ENCODE assay signal across 9 cellular contexts in the genomic region with DNA sequence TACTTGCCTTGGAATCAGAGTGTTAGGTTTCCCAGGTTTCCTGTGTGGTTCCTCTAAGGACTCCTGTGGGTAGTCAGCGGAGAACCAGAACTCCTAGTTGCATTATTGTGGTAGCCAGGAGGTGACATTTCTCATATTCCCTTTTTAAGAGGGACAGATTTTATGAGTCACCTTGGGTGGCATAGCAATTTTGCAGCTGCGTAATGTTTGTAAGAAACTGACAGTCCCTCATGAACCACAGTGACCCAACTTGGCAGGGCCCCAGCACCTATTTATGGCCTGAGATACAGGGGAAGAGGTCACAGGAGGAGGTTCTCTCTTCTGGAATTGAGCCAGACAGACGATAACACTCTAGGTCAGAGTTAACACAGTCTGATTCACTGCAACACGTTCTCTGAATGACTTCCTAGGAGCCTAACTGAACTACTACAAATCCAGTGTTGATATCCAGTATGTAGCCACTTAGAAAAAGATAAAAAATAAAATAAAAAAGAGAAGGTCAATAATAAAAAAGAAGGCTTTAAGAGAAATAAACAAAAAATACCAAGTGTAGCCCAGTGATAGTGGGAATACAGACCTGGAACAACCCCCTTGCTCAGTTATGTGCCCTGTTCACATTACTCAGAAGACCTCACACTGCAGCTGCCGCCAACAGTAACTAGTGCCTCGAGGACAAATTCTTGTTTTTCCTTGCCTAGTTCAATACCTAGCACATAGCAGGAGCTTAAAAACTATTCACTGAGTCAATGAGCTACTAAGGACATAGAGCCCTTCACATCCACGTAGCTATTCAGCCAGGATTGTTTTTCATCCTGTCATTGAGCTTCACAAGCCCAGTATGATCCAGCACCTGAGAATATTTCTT. TPM values are rescaled to one million over a fixed set of nuclear protein-coding genes. Genes with fewer than 3 reads are reported as not detected.
DNase-seq lines count a peak whose midpoint lies in the region; ATAC-seq and TF ChIP-seq lines count a peak whose summit lies in the region.
"Had no signal": no experiment of that assay in that cellular context is flagged by ENCODE, and none has a peak within 500 bp of the region (broad histone marks: within the 10 kb centered on the region; RNA-seq: fewer than 3 reads in every experiment).

No MANE protein-coding gene starts in this region.

- CTCF ChIA-PET in HCT116 (lab: Charles Lee) = no interaction called here

- TF ChIP-seq EP300 in sigmoid colon (IDR thresholded peaks at IDR 0.05) = no peak

- no peak for TF ChIP-seq POLR2A in HCT116 (IDR thresholded peaks at IDR 0.05; ENCODE audit: borderline replicate concordance, extremely low read depth, insufficient read depth, insufficient read length)
- no peak for TF ChIP-seq POLR2A in sigmoid colon (IDR thresholded peaks at IDR 0.05)

- H3K9me3 ChIP-seq in HCT116 (ENCODE audit: control insufficient read depth in 1 of 2, insufficient read depth in 1 of 2, low read depth in 1 of 2, low read length in 2 of 2) (no peaks in the 10 kb centered on the region), sigmoid colon (no peaks in the 10 kb centered on the region)
- H3K9me3 ChIP-seq in effector memory CD4-positive, alpha-beta T cell (ENCODE audit: control insufficient read depth, low read length) = no peaks in the 10 kb centered on the region
- H3K9me3 ChIP-seq: neutrophil had no signal

- no peaks in the 10 kb centered on the region for H3K36me3 ChIP-seq in HCT116 (ENCODE audit: control insufficient read depth in 1 of 2, insufficient read depth in 2 of 2, low read length in 2 of 2)
- H3K36me3 ChIP-seq in sigmoid colon = no peaks in the 10 kb centered on the region
- no peaks in the 10 kb centered on the region for H3K36me3 ChIP-seq in effector memory CD4-positive, alpha-beta T cell (ENCODE audit: control insufficient read depth, insufficient read depth, low read length)
- H3K36me3 ChIP-seq: neutrophil had no signal

- H3K4me2 ChIP-seq in HCT116 (ENCODE audit: low read length) = peak overlapping the region; percentile 58

- BruUV-seq in HCT116 (replicated peaks; lab: Mats Ljungman, UMichigan) = no TSS peak

- peak; percentile 82 for DNase-seq in GM12865 (ENCODE audit: low read depth)
- peak; percentile 79 for DNase-seq in HCT116 (ENCODE audit: low read depth, low spot score)
- peak; percentile 95 for DNase-seq in LoVo (ENCODE audit: low spot score)
- peak; percentile 90 for DNase-seq in SW480 (ENCODE audit: low spot score)
- peak; percentile 16 for DNase-seq in globus pallidus (ENCODE audit: low spot score)
- DNase-seq in sigmoid colon = peak; percentile 80
- DNase-seq in effector memory CD4-positive, alpha-beta T cell = no peak

- intact Hi-C loops in HCT116 (cut with micrococcal nuclease) = no loop called here
- intact Hi-C loops in sigmoid colon (cut with DNase I) = no loop called here

- no peak overlapping the region for H3K27ac ChIP-seq in HCT116 (ENCODE audit: low read depth, low read length)
- H3K27ac ChIP-seq in sigmoid colon = peak overlapping the region in 2 of 4 donors; percentile 10 to 45
- H3K27ac ChIP-seq in effector memory CD4-positive, alpha-beta T cell (ENCODE audit: insufficient read depth, low read length, poor library complexity, severe bottlenecking) = no peak overlapping the region
- H3K27ac ChIP-seq: neutrophil had no signal

- H3K4me1 ChIP-seq in HCT116 (ENCODE audit: control insufficient read depth in 1 of 2, insufficient read depth in 2 of 2, low read length in 2 of 2) (peaks cover 7 to 21% of the 10 kb centered on the region in 2 experiments), sigmoid colon (peaks cover 0 to 12% (median 11%) of the 10 kb centered on the region in 4 donors)
- H3K4me1 ChIP-seq in effector memory CD4-positive, alpha-beta T cell (ENCODE audit: control insufficient read depth, insufficient read depth, low read length, poor library complexity, severe bottlenecking) = no peaks in the 10 kb centered on the region

- no peaks in the 10 kb centered on the region for H3K9me2 ChIP-seq in HCT116 (ENCODE audit: insufficient read depth)

- no peaks in the 10 kb centered on the region for H3K79me2 ChIP-seq in HCT116 (ENCODE audit: insufficient read depth, low read length)

- ATAC-seq in HCT116 = peak; percentile 86
- ATAC-seq in GM19395 (IDR thresholded peaks at IDR 0.05; ENCODE audit: unreplicated experiment) = no peak

- 10 to 41% methylated on average over 7 of the region's 7 CpGs for WGBS in sigmoid colon, 2 donors

- RAD21 ChIA-PET in HCT116 (lab: Charles Lee; ENCODE audit: low non-redundant PET in 1 of 2, low total read pairs in 2 of 2, uncharacterized antibody in 2 of 2, unreplicated experiment in 2 of 2) = no interaction called here

- H3K4me3 ChIP-seq in GM12865 (ENCODE audit: low read depth, low read length) (no peak overlapping the region), HCT116 (replicated peaks in 1 of 2; ENCODE audit: low read depth in 1 of 2, low read length in 2 of 2) (no peak overlapping the region), sigmoid colon (no peak overlapping the region)
- H3K4me3 ChIP-seq in effector memory CD4-positive, alpha-beta T cell (ENCODE audit: insufficient read depth, low read depth, low read length, poor library complexity, severe bottlenecking) = no peak overlapping the region

- H3K27me3 ChIP-seq in HCT116 (ENCODE audit: insufficient read depth, low read length) = peaks cover 4% of the 10 kb centered on the region; the same call in 1 of the 2 replicates
- no peaks in the 10 kb centered on the region for H3K27me3 ChIP-seq in sigmoid colon
- H3K27me3 ChIP-seq in effector memory CD4-positive, alpha-beta T cell (replicated peaks; ENCODE audit: control insufficient read depth, insufficient read depth, low read length, poor library complexity, severe bottlenecking) = no peaks in the 10 kb centered on the region
- H3K27me3 ChIP-seq: neutrophil had no signal

- TF ChIP-seq RAD21 in HCT116 (IDR thresholded peaks at IDR 0.05; ENCODE audit: low read depth) = peak; percentile 31; the same call in 1 of the 2 replicates

- POLR2A ChIA-PET in HCT116 (lab: Charles Lee) = no interaction called here

- no peaks in the 10 kb centered on the region for H4K20me1 ChIP-seq in HCT116 (ENCODE audit: insufficient read depth)

- H3K9ac ChIP-seq in HCT116 (ENCODE audit: low read length) = no peak overlapping the region

- TF ChIP-seq CTCF in GM12865 (IDR thresholded peaks at IDR 0.05; ENCODE audit: insufficient read depth, low read depth, low read length, missing control alignments) (no peak), HCT116 (IDR thresholded peaks at IDR 0.05 in 2 of 3, conservative IDR thresholded peaks at IDR 0.05 in 1 of 3; ENCODE audit: borderline replicate concordance in 1 of 3, insufficient read depth in 1 of 3, low read depth in 2 of 3, low read length in 2 of 3) (no peak), sigmoid colon (IDR thresholded peaks at IDR 0.05) (no peak)

- no peak overlapping the region for H2AFZ ChIP-seq in HCT116 (ENCODE audit: low read depth, low read length, poor library complexity, severe bottlenecking)

TF ChIP-seq in HCT116, 20 proteins besides CTCF, POLR2A, EP300 and RAD21 (continues in another document):
- TF ChIP-seq EZH2 (IDR thresholded peaks at IDR 0.05) (no peak), EGR1 (IDR thresholded peaks at IDR 0.05; ENCODE audit: low read depth) (no peak), EZH2phosphoT487 (IDR thresholded peaks at IDR 0.05; ENCODE audit: borderline replicate concordance) (no peak), TCF7L2 (IDR thresholded peaks at IDR 0.05; ENCODE audit: borderline replicate concordance, extremely low read depth, insufficient read depth, insufficient read length) (no peak), JUND (IDR thresholded peaks at IDR 0.05) (peak; percentile 67), ELF1 (IDR thresholded peaks at IDR 0.05; ENCODE audit: borderline replicate concordance, low read depth) (no peak), FOSL1 (IDR thresholded peaks at IDR 0.05; ENCODE audit: low read depth) (peak; percentile 62), CEBPB (IDR thresholded peaks at IDR 0.05; ENCODE audit: low read depth) (peak; percentile 67), SP1 (IDR thresholded peaks at IDR 0.05; ENCODE audit: low read depth) (peak; percentile 55), POLR2AphosphoS5 (IDR thresholded peaks at IDR 0.05; ENCODE audit: low read depth, low read length) (peak; percentile 53; the same call in 1 of the 2 replicates), SIN3A (IDR thresholded peaks at IDR 0.05; ENCODE audit: low read depth) (peak; percentile 53; the same call in 1 of the 2 replicates), CBX3 (IDR thresholded peaks at IDR 0.05; ENCODE audit: low read depth) (0 out of 2 replicates have a peak, but pooled peaks have one; percentile 44)
- TF ChIP-seq, protein P1, sequence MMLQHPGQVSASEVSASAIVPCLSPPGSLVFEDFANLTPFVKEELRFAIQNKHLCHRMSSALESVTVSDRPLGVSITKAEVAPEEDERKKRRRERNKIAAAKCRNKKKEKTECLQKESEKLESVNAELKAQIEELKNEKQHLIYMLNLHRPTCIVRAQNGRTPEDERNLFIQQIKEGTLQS (IDR thresholded peaks at IDR 0.05) = no peak
- TF ChIP-seq, protein P2, sequence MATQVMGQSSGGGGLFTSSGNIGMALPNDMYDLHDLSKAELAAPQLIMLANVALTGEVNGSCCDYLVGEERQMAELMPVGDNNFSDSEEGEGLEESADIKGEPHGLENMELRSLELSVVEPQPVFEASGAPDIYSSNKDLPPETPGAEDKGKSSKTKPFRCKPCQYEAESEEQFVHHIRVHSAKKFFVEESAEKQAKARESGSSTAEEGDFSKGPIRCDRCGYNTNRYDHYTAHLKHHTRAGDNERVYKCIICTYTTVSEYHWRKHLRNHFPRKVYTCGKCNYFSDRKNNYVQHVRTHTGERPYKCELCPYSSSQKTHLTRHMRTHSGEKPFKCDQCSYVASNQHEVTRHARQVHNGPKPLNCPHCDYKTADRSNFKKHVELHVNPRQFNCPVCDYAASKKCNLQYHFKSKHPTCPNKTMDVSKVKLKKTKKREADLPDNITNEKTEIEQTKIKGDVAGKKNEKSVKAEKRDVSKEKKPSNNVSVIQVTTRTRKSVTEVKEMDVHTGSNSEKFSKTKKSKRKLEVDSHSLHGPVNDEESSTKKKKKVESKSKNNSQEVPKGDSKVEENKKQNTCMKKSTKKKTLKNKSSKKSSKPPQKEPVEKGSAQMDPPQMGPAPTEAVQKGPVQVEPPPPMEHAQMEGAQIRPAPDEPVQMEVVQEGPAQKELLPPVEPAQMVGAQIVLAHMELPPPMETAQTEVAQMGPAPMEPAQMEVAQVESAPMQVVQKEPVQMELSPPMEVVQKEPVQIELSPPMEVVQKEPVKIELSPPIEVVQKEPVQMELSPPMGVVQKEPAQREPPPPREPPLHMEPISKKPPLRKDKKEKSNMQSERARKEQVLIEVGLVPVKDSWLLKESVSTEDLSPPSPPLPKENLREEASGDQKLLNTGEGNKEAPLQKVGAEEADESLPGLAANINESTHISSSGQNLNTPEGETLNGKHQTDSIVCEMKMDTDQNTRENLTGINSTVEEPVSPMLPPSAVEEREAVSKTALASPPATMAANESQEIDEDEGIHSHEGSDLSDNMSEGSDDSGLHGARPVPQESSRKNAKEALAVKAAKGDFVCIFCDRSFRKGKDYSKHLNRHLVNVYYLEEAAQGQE (IDR thresholded peaks at IDR 0.05; ENCODE audit: low read depth) = no peak

RNA-seq across cellular contexts. Expression of a gene that starts 50.7 kb away (rescaled TPM):
- total RNA-seq in HCT116 (2021; ENCODE audit: unreplicated experiment) = 0.17 TPM
- 0.01 and 0.10 TPM in 2 replicates for polyA plus RNA-seq in HCT116 (2012)
- 10 to 100 TPM in 2 of 4 donors, 1 to 10 TPM in 2; 2.5 to 13.6 (median 7.4) TPM for total RNA-seq in sigmoid colon
- polyA plus RNA-seq in sigmoid colon = 1 to 10 TPM; 1.8 to 4.0 (median 2.3) TPM

Comparison
In these comparisons a context has a peak if more than half of its experiments do, and no peak if none do; other contexts are left out.
1. DNase-seq: peak in GM12865 (single experiment), HCT116 (single experiment), LoVo (single experiment), SW480 (single experiment), globus pallidus (single experiment) and sigmoid colon (single experiment); none in effector memory CD4-positive, alpha-beta T cell (0 of 3).